ENCODE assay signal across 1 cellular context in the genomic region with DNA sequence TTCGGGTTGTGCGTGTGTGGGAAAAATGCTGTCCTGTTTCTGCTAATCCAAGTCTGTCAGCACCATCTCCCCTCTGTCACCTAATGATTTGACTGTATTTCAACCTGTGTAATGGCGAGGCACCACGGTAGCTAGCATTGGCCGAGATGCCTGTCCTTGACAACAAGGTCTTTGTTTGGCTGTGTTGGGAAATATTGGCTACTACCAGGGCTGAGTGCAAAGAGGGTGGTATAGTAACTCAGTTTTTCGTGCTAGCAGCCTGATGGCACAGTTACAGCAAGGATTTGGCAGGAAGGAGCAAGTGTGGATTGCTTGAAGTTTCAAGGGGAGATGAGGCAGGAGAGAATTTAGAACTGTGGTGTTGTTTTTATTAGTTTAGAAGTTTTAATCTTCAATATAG.
TF ChIP-seq lines count a peak whose summit lies in the region.

No MANE protein-coding gene starts in this region.

TF ChIP-seq in HepG2, 621 proteins besides CTCF, POLR2A, EP300 and RAD21 (continued from another document and continues in another):
- TF ChIP-seq ZNF644 (CRISPR knock-in tag; IDR thresholded peaks at IDR 0.05; ENCODE audit: low read depth): peak; percentile 94
- TF ChIP-seq TCF7 (IDR thresholded peaks at IDR 0.05; ENCODE audit: low read depth): no peak
- no peak for TF ChIP-seq NFATC3 (CRISPR knock-in tag; IDR thresholded peaks at IDR 0.05)
- TF ChIP-seq, protein P1, sequence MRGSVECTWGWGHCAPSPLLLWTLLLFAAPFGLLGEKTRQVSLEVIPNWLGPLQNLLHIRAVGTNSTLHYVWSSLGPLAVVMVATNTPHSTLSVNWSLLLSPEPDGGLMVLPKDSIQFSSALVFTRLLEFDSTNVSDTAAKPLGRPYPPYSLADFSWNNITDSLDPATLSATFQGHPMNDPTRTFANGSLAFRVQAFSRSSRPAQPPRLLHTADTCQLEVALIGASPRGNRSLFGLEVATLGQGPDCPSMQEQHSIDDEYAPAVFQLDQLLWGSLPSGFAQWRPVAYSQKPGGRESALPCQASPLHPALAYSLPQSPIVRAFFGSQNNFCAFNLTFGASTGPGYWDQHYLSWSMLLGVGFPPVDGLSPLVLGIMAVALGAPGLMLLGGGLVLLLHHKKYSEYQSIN (CRISPR knock-in tag; IDR thresholded peaks at IDR 0.05; ENCODE audit: borderline replicate concordance): no peak
- no peak for TF ChIP-seq NFE2L1 (CRISPR knock-in tag; IDR thresholded peaks at IDR 0.05; ENCODE audit: borderline replicate concordance)
- no peak for TF ChIP-seq TEAD3 (CRISPR knock-in tag; optimal IDR thresholded peaks at IDR 0.05; ENCODE audit: borderline replicate concordance)
- no peak for TF ChIP-seq FOXA1 (IDR thresholded peaks at IDR 0.05)
- TF ChIP-seq FOXA1 (CRISPR knock-in tag; IDR thresholded peaks at IDR 0.05): peak; percentile 45; the same call in 1 of the 2 replicates
- TF ChIP-seq SIN3A (IDR thresholded peaks at IDR 0.05; ENCODE audit: borderline replicate concordance, low read depth, low read length): no peak
- no peak for TF ChIP-seq ZNF768 (CRISPR knock-in tag; IDR thresholded peaks at IDR 0.05)
- peak; percentile 41; the same call in 1 of the 2 replicates for TF ChIP-seq GATAD2A (CRISPR knock-in tag; IDR thresholded peaks at IDR 0.05)
- TF ChIP-seq HNF4A (CRISPR knock-in tag; IDR thresholded peaks at IDR 0.05): 0 out of 2 replicates have a peak, but pooled peaks have one; percentile 4
- TF ChIP-seq MED1 (CRISPR knock-in tag; IDR thresholded peaks at IDR 0.05): no peak
- TF ChIP-seq, protein P2, sequence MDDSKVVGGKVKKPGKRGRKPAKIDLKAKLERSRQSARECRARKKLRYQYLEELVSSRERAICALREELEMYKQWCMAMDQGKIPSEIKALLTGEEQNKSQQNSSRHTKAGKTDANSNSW (CRISPR knock-in tag; IDR thresholded peaks at IDR 0.05; ENCODE audit: borderline replicate concordance): no peak
- no peak for TF ChIP-seq ZFYVE20 (CRISPR knock-in tag; IDR thresholded peaks at IDR 0.05; ENCODE audit: borderline replicate concordance, low read depth)
- 0 out of 2 replicates have a peak, but pooled peaks have one; percentile 42 for TF ChIP-seq SNAI1 (CRISPR knock-in tag; IDR thresholded peaks at IDR 0.05; ENCODE audit: borderline replicate concordance)
- no peak for TF ChIP-seq HNRNPK (IDR thresholded peaks at IDR 0.05; ENCODE audit: low read depth, low read length, poor library complexity, severe bottlenecking)
- TF ChIP-seq GABPA (IDR thresholded peaks at IDR 0.05; ENCODE audit: low read depth, low read length): no peak
- no peak for TF ChIP-seq GABPA (CRISPR knock-in tag; IDR thresholded peaks at IDR 0.05; ENCODE audit: low read depth)
- TF ChIP-seq, protein P3, sequence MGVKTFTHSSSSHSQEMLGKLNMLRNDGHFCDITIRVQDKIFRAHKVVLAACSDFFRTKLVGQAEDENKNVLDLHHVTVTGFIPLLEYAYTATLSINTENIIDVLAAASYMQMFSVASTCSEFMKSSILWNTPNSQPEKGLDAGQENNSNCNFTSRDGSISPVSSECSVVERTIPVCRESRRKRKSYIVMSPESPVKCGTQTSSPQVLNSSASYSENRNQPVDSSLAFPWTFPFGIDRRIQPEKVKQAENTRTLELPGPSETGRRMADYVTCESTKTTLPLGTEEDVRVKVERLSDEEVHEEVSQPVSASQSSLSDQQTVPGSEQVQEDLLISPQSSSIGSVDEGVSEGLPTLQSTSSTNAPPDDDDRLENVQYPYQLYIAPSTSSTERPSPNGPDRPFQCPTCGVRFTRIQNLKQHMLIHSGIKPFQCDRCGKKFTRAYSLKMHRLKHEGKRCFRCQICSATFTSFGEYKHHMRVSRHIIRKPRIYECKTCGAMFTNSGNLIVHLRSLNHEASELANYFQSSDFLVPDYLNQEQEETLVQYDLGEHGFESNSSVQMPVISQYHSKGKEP (CRISPR knock-in tag; IDR thresholded peaks at IDR 0.05): no peak
- TF ChIP-seq CENPX (CRISPR knock-in tag; IDR thresholded peaks at IDR 0.05): no peak
- TF ChIP-seq NPAS2 (CRISPR knock-in tag; IDR thresholded peaks at IDR 0.05; ENCODE audit: borderline replicate concordance): no peak
- TF ChIP-seq ADNP (CRISPR knock-in tag; IDR thresholded peaks at IDR 0.05): no peak
- TF ChIP-seq MTF1 (CRISPR knock-in tag; IDR thresholded peaks at IDR 0.05): peak; percentile 99
- TF ChIP-seq, protein P4, sequence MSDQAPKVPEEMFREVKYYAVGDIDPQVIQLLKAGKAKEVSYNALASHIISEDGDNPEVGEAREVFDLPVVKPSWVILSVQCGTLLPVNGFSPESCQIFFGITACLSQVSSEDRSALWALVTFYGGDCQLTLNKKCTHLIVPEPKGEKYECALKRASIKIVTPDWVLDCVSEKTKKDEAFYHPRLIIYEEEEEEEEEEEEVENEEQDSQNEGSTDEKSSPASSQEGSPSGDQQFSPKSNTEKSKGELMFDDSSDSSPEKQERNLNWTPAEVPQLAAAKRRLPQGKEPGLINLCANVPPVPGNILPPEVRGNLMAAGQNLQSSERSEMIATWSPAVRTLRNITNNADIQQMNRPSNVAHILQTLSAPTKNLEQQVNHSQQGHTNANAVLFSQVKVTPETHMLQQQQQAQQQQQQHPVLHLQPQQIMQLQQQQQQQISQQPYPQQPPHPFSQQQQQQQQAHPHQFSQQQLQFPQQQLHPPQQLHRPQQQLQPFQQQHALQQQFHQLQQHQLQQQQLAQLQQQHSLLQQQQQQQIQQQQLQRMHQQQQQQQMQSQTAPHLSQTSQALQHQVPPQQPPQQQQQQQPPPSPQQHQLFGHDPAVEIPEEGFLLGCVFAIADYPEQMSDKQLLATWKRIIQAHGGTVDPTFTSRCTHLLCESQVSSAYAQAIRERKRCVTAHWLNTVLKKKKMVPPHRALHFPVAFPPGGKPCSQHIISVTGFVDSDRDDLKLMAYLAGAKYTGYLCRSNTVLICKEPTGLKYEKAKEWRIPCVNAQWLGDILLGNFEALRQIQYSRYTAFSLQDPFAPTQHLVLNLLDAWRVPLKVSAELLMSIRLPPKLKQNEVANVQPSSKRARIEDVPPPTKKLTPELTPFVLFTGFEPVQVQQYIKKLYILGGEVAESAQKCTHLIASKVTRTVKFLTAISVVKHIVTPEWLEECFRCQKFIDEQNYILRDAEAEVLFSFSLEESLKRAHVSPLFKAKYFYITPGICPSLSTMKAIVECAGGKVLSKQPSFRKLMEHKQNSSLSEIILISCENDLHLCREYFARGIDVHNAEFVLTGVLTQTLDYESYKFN (CRISPR knock-in tag; conservative IDR thresholded peaks at IDR 0.05): 0 out of 2 replicates have a peak, but pooled peaks have one; percentile 13
- TF ChIP-seq TRIM24 (CRISPR knock-in tag; IDR thresholded peaks at IDR 0.05): no peak
- no peak for TF ChIP-seq ZNF550 (CRISPR knock-in tag; IDR thresholded peaks at IDR 0.05; ENCODE audit: borderline replicate concordance)
- TF ChIP-seq HCFC1 (IDR thresholded peaks at IDR 0.05; ENCODE audit: low read depth, low read length): no peak
- no peak for TF ChIP-seq RFXAP (CRISPR knock-in tag; IDR thresholded peaks at IDR 0.05; ENCODE audit: borderline replicate concordance)
- TF ChIP-seq KLF15 (CRISPR knock-in tag; IDR thresholded peaks at IDR 0.05; ENCODE audit: borderline replicate concordance): no peak
- TF ChIP-seq POGZ (CRISPR knock-in tag; IDR thresholded peaks at IDR 0.05): peak; percentile 69
- TF ChIP-seq FIP1L1 (IDR thresholded peaks at IDR 0.05; ENCODE audit: borderline replicate concordance, insufficient read depth, low read depth, low read length): no peak
- TF ChIP-seq HIVEP1 (CRISPR knock-in tag; IDR thresholded peaks at IDR 0.05): no peak
- no peak for TF ChIP-seq KLF11 (CRISPR knock-in tag; IDR thresholded peaks at IDR 0.05)
- TF ChIP-seq, protein P5, sequence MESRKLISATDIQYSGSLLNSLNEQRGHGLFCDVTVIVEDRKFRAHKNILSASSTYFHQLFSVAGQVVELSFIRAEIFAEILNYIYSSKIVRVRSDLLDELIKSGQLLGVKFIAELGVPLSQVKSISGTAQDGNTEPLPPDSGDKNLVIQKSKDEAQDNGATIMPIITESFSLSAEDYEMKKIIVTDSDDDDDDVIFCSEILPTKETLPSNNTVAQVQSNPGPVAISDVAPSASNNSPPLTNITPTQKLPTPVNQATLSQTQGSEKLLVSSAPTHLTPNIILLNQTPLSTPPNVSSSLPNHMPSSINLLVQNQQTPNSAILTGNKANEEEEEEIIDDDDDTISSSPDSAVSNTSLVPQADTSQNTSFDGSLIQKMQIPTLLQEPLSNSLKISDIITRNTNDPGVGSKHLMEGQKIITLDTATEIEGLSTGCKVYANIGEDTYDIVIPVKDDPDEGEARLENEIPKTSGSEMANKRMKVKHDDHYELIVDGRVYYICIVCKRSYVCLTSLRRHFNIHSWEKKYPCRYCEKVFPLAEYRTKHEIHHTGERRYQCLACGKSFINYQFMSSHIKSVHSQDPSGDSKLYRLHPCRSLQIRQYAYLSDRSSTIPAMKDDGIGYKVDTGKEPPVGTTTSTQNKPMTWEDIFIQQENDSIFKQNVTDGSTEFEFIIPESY (CRISPR knock-in tag; IDR thresholded peaks at IDR 0.05): 0 out of 2 replicates have a peak, but pooled peaks have one; percentile 13
- no peak for TF ChIP-seq ZNF777 (CRISPR knock-in tag; IDR thresholded peaks at IDR 0.05)
- no peak for TF ChIP-seq ZIK1 (CRISPR knock-in tag; IDR thresholded peaks at IDR 0.05; ENCODE audit: borderline replicate concordance, low read depth)
- TF ChIP-seq ZNF205 (CRISPR knock-in tag; IDR thresholded peaks at IDR 0.05): no peak
- no peak for TF ChIP-seq RNF2 (conservative IDR thresholded peaks at IDR 0.05; ENCODE audit: low read depth)
- TF ChIP-seq ZFP82 (CRISPR knock-in tag; IDR thresholded peaks at IDR 0.05; ENCODE audit: borderline replicate concordance): no peak
- no peak for TF ChIP-seq ZNF44 (CRISPR knock-in tag; IDR thresholded peaks at IDR 0.05)
- TF ChIP-seq, protein P6, sequence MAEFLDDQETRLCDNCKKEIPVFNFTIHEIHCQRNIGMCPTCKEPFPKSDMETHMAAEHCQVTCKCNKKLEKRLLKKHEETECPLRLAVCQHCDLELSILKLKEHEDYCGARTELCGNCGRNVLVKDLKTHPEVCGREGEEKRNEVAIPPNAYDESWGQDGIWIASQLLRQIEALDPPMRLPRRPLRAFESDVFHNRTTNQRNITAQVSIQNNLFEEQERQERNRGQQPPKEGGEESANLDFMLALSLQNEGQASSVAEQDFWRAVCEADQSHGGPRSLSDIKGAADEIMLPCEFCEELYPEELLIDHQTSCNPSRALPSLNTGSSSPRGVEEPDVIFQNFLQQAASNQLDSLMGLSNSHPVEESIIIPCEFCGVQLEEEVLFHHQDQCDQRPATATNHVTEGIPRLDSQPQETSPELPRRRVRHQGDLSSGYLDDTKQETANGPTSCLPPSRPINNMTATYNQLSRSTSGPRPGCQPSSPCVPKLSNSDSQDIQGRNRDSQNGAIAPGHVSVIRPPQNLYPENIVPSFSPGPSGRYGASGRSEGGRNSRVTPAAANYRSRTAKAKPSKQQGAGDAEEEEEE (CRISPR knock-in tag; IDR thresholded peaks at IDR 0.05; ENCODE audit: borderline replicate concordance): no peak
- TF ChIP-seq MTF2 (CRISPR knock-in tag; IDR thresholded peaks at IDR 0.05; ENCODE audit: borderline replicate concordance): no peak
- TF ChIP-seq, protein P7, sequence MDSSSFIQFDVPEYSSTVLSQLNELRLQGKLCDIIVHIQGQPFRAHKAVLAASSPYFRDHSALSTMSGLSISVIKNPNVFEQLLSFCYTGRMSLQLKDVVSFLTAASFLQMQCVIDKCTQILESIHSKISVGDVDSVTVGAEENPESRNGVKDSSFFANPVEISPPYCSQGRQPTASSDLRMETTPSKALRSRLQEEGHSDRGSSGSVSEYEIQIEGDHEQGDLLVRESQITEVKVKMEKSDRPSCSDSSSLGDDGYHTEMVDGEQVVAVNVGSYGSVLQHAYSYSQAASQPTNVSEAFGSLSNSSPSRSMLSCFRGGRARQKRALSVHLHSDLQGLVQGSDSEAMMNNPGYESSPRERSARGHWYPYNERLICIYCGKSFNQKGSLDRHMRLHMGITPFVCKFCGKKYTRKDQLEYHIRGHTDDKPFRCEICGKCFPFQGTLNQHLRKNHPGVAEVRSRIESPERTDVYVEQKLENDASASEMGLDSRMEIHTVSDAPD (CRISPR knock-in tag; IDR thresholded peaks at IDR 0.05): 0 out of 2 replicates have a peak, but pooled peaks have one; percentile 64
- TF ChIP-seq ZNF564 (CRISPR knock-in tag; IDR thresholded peaks at IDR 0.05): no peak
- TF ChIP-seq, protein P8, sequence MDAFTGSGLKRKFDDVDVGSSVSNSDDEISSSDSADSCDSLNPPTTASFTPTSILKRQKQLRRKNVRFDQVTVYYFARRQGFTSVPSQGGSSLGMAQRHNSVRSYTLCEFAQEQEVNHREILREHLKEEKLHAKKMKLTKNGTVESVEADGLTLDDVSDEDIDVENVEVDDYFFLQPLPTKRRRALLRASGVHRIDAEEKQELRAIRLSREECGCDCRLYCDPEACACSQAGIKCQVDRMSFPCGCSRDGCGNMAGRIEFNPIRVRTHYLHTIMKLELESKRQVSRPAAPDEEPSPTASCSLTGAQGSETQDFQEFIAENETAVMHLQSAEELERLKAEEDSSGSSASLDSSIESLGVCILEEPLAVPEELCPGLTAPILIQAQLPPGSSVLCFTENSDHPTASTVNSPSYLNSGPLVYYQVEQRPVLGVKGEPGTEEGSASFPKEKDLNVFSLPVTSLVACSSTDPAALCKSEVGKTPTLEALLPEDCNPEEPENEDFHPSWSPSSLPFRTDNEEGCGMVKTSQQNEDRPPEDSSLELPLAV (CRISPR knock-in tag; conservative IDR thresholded peaks at IDR 0.05; ENCODE audit: low read depth): no peak
- TF ChIP-seq CEBPG (CRISPR knock-in tag; IDR thresholded peaks at IDR 0.05): peak; percentile 82
- no peak for TF ChIP-seq HDAC2 (CRISPR knock-in tag; IDR thresholded peaks at IDR 0.05)
- TF ChIP-seq ZNF30 (CRISPR knock-in tag; IDR thresholded peaks at IDR 0.05): no peak
- no peak for TF ChIP-seq ZNF251 (CRISPR knock-in tag; IDR thresholded peaks at IDR 0.05)
- TF ChIP-seq ZFP62 (CRISPR knock-in tag; IDR thresholded peaks at IDR 0.05): no peak
- TF ChIP-seq ZNF772 (CRISPR knock-in tag; IDR thresholded peaks at IDR 0.05): no peak
- TF ChIP-seq, protein P9, sequence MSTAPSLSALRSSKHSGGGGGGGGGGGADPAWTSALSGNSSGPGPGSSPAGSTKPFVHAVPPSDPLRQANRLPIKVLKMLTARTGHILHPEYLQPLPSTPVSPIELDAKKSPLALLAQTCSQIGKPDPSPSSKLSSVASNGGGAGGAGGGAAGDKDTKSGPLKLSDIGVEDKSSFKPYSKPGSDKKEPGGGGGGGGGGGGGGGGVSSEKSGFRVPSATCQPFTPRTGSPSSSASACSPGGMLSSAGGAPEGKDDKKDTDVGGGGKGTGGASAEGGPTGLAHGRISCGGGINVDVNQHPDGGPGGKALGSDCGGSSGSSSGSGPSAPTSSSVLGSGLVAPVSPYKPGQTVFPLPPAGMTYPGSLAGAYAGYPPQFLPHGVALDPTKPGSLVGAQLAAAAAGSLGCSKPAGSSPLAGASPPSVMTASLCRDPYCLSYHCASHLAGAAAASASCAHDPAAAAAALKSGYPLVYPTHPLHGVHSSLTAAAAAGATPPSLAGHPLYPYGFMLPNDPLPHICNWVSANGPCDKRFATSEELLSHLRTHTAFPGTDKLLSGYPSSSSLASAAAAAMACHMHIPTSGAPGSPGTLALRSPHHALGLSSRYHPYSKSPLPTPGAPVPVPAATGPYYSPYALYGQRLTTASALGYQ (CRISPR knock-in tag; IDR thresholded peaks at IDR 0.05): no peak
